27 cellular contexts compared by ENCODE assay signal in genomic region chr5:68015933-68016332, GRCh38.
A peak's percentile ranks its signal among the peaks of the same experiment; 100 is the strongest.
DNase-seq lines count a peak whose midpoint lies in the region; FAIRE-seq lines count a peak whose summit lies in the region.
"Had no signal": no experiment of that assay in that cellular context is flagged by ENCODE, and none has a peak within 500 bp of the region (broad histone marks: within the 10 kb centered on the region; RNA-seq: fewer than 3 reads in every experiment).

No MANE protein-coding gene starts in this region.

- peaks cover 5% of the 10 kb centered on the region in 2 donors for H3K4me1 ChIP-seq in neuronal stem cell (ENCODE audit: control insufficient read depth in 2 of 2, insufficient read depth in 1 of 2, low read depth in 1 of 2, low read length in 2 of 2)
- H3K4me1 ChIP-seq in small intestine (ENCODE audit: control insufficient read depth in 2 of 2, insufficient read depth in 1 of 2, low read depth in 1 of 2, low read length in 1 of 2), result no peaks in the 10 kb centered on the region
- H3K4me1 ChIP-seq: HAP-1, SJCRH30 had no signal

- no peak overlapping the region for H4K91ac ChIP-seq in neuronal stem cell (ENCODE audit: low read depth, low read length, poor library complexity)

- no peak overlapping the region for H3K18ac ChIP-seq in neuronal stem cell (ENCODE audit: low read length)

- no peak overlapping the region for H4K8ac ChIP-seq in neuronal stem cell (ENCODE audit: low read depth, low read length)

- no peak overlapping the region for H3K4ac ChIP-seq in neuronal stem cell (ENCODE audit: low read length)

- no peak overlapping the region for H2BK15ac ChIP-seq in neuronal stem cell (ENCODE audit: low read length)

- H2BK5ac ChIP-seq in neuronal stem cell (ENCODE audit: low read length), result no peak overlapping the region

- no peak overlapping the region for H3K9ac ChIP-seq in neuronal stem cell (ENCODE audit: low read depth, low read length, poor library complexity)
- H3K9ac ChIP-seq: BLaER1 treated with 17β-estradiol and CSF1 and Interleukin-3, amounts not matched to agents 10 nM and 100 nM; KMS-11 had no signal

- no peak overlapping the region for H2AK5ac ChIP-seq in neuronal stem cell (ENCODE audit: low read depth, low read length)

- H3K14ac ChIP-seq in neuronal stem cell (ENCODE audit: low read length), result no peak overlapping the region

- DNase-seq in NCI-H748 (lab: John Stamatoyannopoulos, UW; ENCODE audit: unreplicated experiment) (peak; percentile 36), NCI-H748 treated with DMSO at 0.1 percent for 48 hours (lab: John Stamatoyannopoulos, UW) (no peak), NCI-H146 treated with DMSO at 0.1 percent for 48 hours (lab: John Stamatoyannopoulos, UW; ENCODE audit: unreplicated experiment) (peak; percentile 49), caudate nucleus (lab: John Stamatoyannopoulos, UW) (no peak), neuronal stem cell (ENCODE audit: low spot score) (no peak), AG08396 (ENCODE audit: low spot score) (no peak), NCI-H1105 treated with DMSO at 0.1 percent for 48 hours (lab: John Stamatoyannopoulos, UW) (no peak), small intestine (no peak)
- DNase-seq: AML-193; CD4-positive, alpha-beta T cell; COR-L47; DMS79 treated with DMSO at 0.1 percent for 48 hours; GF-D8; GOT3; HFFc6; MM.1S; NCI-H187; NCI-H2081 treated with DMSO at 0.1 percent for 48 hours; NCI-H526 treated with DMSO at 0.1 percent for 48 hours; PC-9; SJCRH30; T-cell had no signal

- H3K4me2 ChIP-seq in neuronal stem cell (ENCODE audit: insufficient read depth, low read length, poor library complexity, severe bottlenecking), result no peak overlapping the region
- H3K4me2 ChIP-seq: BLaER1 treated with 17β-estradiol and CSF1 and Interleukin-3, amounts not matched to agents 10 nM and 100 nM; KMS-11; PC-9 had no signal

- no peak overlapping the region for H2BK12ac ChIP-seq in neuronal stem cell (ENCODE audit: low read length)

- H3K9me3 ChIP-seq in neuronal stem cell (replicated peaks in 1 of 2; ENCODE audit: control insufficient read depth in 2 of 2, insufficient read depth in 1 of 2, low read depth in 1 of 2, low read length in 2 of 2) (no peaks in the 10 kb centered on the region), small intestine (ENCODE audit: control insufficient read depth, low read depth) (no peaks in the 10 kb centered on the region)
- H3K9me3 ChIP-seq: HAP-1, SJCRH30 had no signal

- H3K27ac ChIP-seq in caudate nucleus (ENCODE audit: low read depth, low read length) (peak overlapping the region; percentile 92), neuronal stem cell (replicated peaks; ENCODE audit: low read length) (no peak overlapping the region), small intestine (ENCODE audit: low read depth in 1 of 2, low read length in 1 of 2) (no peak overlapping the region)
- H3K27ac ChIP-seq: BLaER1 treated with 17β-estradiol and CSF1 and Interleukin-3, amounts not matched to agents 10 nM and 100 nM; KMS-11; PC-9; SJCRH30 had no signal

- H3K4me3 ChIP-seq in neuronal stem cell (ENCODE audit: low read length in 2 of 2) (no peak overlapping the region), small intestine (ENCODE audit: low read depth in 1 of 2, low read length in 2 of 2) (no peak overlapping the region)
- H3K4me3 ChIP-seq: BLaER1 treated with 17β-estradiol and CSF1 and Interleukin-3, amounts not matched to agents 10 nM and 100 nM; HAP-1; PC-9; SJCRH30 had no signal

- no peaks in the 10 kb centered on the region for H3K79me1 ChIP-seq in neuronal stem cell (ENCODE audit: low read depth, low read length)

- FAIRE-seq in small intestine (lab: Jason Lieb, UNC), result no peak
- FAIRE-seq: A204.1, GM12891 had no signal

- no CpG with 5 or more reads among the region's 3 CpGs for WGBS in neuronal stem cell (ENCODE audit: extremely low coverage in 2 of 2, insufficient read length in 2 of 2, insufficient replicate concordance in 1 of 2), 2 donors
- 29 to 63% (median 53%) methylated on average over 3 of the region's 3 CpGs for WGBS in small intestine, 3 donors

- no peak overlapping the region for H2BK120ac ChIP-seq in neuronal stem cell (ENCODE audit: low read depth, low read length)

- H3K36me3 ChIP-seq in neuronal stem cell (replicated peaks in 1 of 2; ENCODE audit: control insufficient read depth in 2 of 2, insufficient read depth in 2 of 2, low read length in 2 of 2) (no peaks in the 10 kb centered on the region), small intestine (ENCODE audit: control insufficient read depth in 2 of 2, insufficient read depth in 2 of 2, low read length in 2 of 2) (no peaks in the 10 kb centered on the region)
- H3K36me3 ChIP-seq: BLaER1 treated with 17β-estradiol and CSF1 and Interleukin-3, amounts not matched to agents 10 nM and 100 nM; HAP-1; SJCRH30 had no signal

- H3K23ac ChIP-seq in neuronal stem cell (ENCODE audit: low read depth, low read length, poor library complexity), result no peak overlapping the region

- H3K27me3 ChIP-seq in neuronal stem cell (ENCODE audit: control insufficient read depth in 3 of 3, insufficient read depth in 3 of 3, low read depth in 1 of 3, low read length in 3 of 3) (no peaks in the 10 kb centered on the region), small intestine (ENCODE audit: control insufficient read depth in 2 of 2, insufficient read depth in 2 of 2, low read length in 2 of 2) (no peaks in the 10 kb centered on the region)
- H3K27me3 ChIP-seq: BLaER1 treated with 17β-estradiol and CSF1 and Interleukin-3, amounts not matched to agents 10 nM and 100 nM; SJCRH30 had no signal

- H2AFZ ChIP-seq in neuronal stem cell (ENCODE audit: low read length), result peak overlapping the region; percentile 26
- H2AFZ ChIP-seq: PC-9 had no signal

Comparison
In these comparisons a context has a peak if more than half of its experiments do, and no peak if none do; other contexts are left out.
1. DNase-seq: peak in NCI-H748 (single experiment) and NCI-H146 treated with DMSO at 0.1 percent for 48 hours (single experiment); none in NCI-H748 treated with DMSO at 0.1 percent for 48 hours (single experiment), caudate nucleus (0 of 61), neuronal stem cell (single experiment), AG08396 (single experiment), NCI-H1105 treated with DMSO at 0.1 percent for 48 hours (single experiment) and small intestine (single experiment).